7 cellular contexts compared by ENCODE assay signal in the genomic region with DNA sequence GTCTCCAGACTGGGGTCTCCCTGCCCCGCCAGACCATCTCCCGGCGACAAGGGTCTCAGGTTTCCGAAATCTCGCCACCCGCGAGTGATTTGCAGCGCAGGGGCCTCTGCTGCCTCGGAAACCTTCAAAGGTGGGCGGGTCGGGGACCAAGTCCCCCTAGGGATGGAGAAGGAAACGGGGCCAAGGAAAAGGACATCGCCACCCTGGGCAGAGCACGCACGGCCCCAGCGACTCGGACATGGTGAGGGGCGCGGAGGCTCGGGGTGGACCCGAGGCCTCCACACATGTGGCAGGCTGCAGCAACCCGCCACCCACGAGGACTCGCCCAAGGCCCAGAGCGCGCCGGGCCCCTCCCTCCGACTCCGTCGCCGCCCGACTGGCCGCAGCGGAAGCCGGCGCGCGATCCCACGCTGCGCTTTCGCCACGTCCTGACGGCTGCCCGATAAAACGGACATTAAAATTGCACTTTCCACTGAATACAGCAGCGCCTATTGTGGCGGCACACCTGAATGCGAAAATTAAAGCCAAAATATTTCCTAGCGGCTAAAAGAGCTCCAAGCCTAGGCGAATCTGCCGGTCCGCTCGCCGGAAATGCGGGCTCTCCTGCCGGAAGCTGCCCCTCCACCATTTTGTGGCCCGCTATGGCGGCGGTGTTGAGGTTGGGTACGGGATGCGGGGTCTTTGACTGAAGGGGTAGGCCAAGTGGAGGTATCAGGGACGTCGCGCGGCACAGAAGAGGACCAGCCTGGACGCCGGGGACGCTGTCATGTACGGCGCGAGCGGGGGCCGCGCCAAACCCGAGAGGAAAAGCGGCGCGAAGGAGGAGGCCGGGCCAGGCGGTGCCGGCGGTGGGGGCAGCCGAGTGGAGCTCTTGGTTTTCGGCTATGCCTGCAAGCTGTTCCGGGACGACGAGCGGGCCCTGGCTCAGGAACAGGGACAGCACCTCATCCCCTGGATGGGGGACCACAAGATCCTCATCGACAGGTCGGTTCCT. TPM values are rescaled to one million over a fixed set of nuclear protein-coding genes. Genes with fewer than 3 reads are reported as not detected.
DNase-seq lines count a peak whose midpoint lies in the region; ATAC-seq lines count a peak whose summit lies in the region.

TSS of gene SFSWAP (plus strand) at position 627 of the 994 bp plus-strand sequence. CDS start at position 767, 140 bp downstream.

- ATAC-seq in GM18498 (IDR thresholded peaks at IDR 0.05; ENCODE audit: unreplicated experiment) (peak; percentile 95), HG02763 (IDR thresholded peaks at IDR 0.05; ENCODE audit: unreplicated experiment) (peak; percentile 86), sciatic nerve (peak; percentile 98)

- intact Hi-C loops in sciatic nerve (cut with DNase I) = no loop called here

- DNase-seq in NCI-H187 (lab: John Stamatoyannopoulos, UW) (peak; percentile 54 to 98), T1000 (lab: John Stamatoyannopoulos, UW) (peak; percentile 50), astrocyte of the hippocampus (ENCODE audit: low read depth, low spot score) (peak; percentile 89), hypothalamus (lab: John Stamatoyannopoulos, UW) (peak; percentile 40 to 97 (median 78)), sciatic nerve (ENCODE audit: low spot score) (peak; percentile 84)

RNA-seq across cellular contexts. Expression of gene SFSWAP, which starts in this region (rescaled TPM):
- total RNA-seq in sciatic nerve = 67.3 TPM

Comparison
In these comparisons a context has a peak if more than half of its experiments do, and no peak if none do; other contexts are left out.
1. Peak in every context shown above with its lines: DNase-seq and ATAC-seq.